ENCODE assay signal across 9 cellular contexts in the genomic region with DNA sequence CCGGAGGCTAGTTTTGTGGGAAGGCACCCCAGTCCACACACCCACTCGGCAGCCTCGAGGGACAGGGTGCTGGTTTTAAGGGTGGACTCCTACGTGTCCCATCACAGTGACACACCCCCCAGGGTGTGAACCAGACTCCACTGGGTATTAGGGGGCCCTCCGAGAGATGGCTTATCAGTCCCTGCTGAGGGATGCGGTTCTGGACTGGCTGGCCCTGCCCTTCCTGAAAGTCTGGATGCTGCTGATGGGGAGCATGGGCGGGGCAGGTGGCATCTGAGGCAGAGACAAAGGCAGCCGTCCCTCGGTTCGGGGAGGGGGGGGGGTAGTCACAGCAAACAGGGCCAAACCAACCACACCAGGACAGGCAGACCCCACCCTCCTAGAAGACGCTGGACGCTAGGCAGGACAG. TPM values are rescaled to one million over a fixed set of nuclear protein-coding genes. Genes with fewer than 3 reads are reported as not detected.
A peak's percentile ranks its signal among the peaks of the same experiment; 100 is the strongest.
DNase-seq lines count a peak whose midpoint lies in the region; ATAC-seq and TF ChIP-seq lines count a peak whose summit lies in the region.
"Had no signal": no experiment of that assay in that cellular context is flagged by ENCODE, and none has a peak within 500 bp of the region (broad histone marks: within the 10 kb centered on the region; RNA-seq: fewer than 3 reads in every experiment).

No MANE protein-coding gene starts in this region.

- peaks cover 5% of the 10 kb centered on the region for H3K4me1 ChIP-seq in cardiac muscle cell (ENCODE audit: low read depth)
- H3K4me1 ChIP-seq in mesodermal cell (ENCODE audit: control insufficient read depth, insufficient read depth, low read length, poor library complexity, severe bottlenecking): peaks cover 9% of the 10 kb centered on the region

- H3K27ac Mint-ChIP-seq in activated T-cell treated with anti-CD3 and anti-CD28 coated beads, Interleukin-2, amount 50 U/mL, for 72 hours: no peak overlapping the region
- peak overlapping the region; percentile 77 for H3K27ac Mint-ChIP-seq in type B pancreatic cell

- no peaks in the 10 kb centered on the region for H3K9me3 Mint-ChIP-seq in activated T-cell treated with anti-CD3 and anti-CD28 coated beads, Interleukin-2, amount 50 U/mL, for 72 hours
- H3K9me3 Mint-ChIP-seq in type B pancreatic cell: no peaks in the 10 kb centered on the region

- no peak for TF ChIP-seq CTCF in cardiac muscle cell (IDR thresholded peaks at IDR 0.05; ENCODE audit: low read depth, low read length)
- TF ChIP-seq CTCF in type B pancreatic cell (conservative IDR thresholded peaks at IDR 0.05): no peak

- intact Hi-C loops in Right ventricle myocardium superior (cut with DNase I): loop anchor here (5.0 kb wide), 1 partner anchor 58 kb away; no protein-coding TSS in a partner anchor

- H3K27me3 ChIP-seq in cardiac muscle cell: no peaks in the 10 kb centered on the region

- H3K36me3 Mint-ChIP-seq in activated T-cell treated with anti-CD3 and anti-CD28 coated beads, Interleukin-2, amount 50 U/mL, for 72 hours (ENCODE audit: insufficient read depth in 2 of 2): peaks cover 0 to 6% of the 10 kb centered on the region in 2 donors
- H3K36me3 Mint-ChIP-seq in type B pancreatic cell: peaks cover 10% of the 10 kb centered on the region

- no peaks in the 10 kb centered on the region for H3K27me3 Mint-ChIP-seq in activated T-cell treated with anti-CD3 and anti-CD28 coated beads, Interleukin-2, amount 50 U/mL, for 72 hours (ENCODE audit: low read depth)
- H3K27me3 Mint-ChIP-seq in type B pancreatic cell: no peaks in the 10 kb centered on the region

- WGBS in mesodermal cell (ENCODE audit: insufficient coverage in 2 of 2), 2 experiments: 97% methylated on average over 5 of the region's 12 CpGs; no CpG with 5 or more reads in 1 of the 2 experiments

- DNase-seq in cardiac muscle cell (ENCODE audit: low read depth in 1 of 2, low spot score in 1 of 2): no peak
- no peak for DNase-seq in Right ventricle myocardium superior
- no peak for DNase-seq in activated T-cell treated with anti-CD3 and anti-CD28 coated beads, Interleukin-2, amount 50 U/mL, for 72 hours
- DNase-seq in type B pancreatic cell (ENCODE audit: extremely low spot score, unreplicated experiment): no peak
- DNase-seq in AG20443 (ENCODE audit: low spot score): no peak
- DNase-seq: EL had no signal

- H3K4me3 Mint-ChIP-seq in activated T-cell treated with anti-CD3 and anti-CD28 coated beads, Interleukin-2, amount 50 U/mL, for 72 hours: peak overlapping the region; percentile 64 to 93
- H3K4me3 Mint-ChIP-seq in type B pancreatic cell: peak overlapping the region; percentile 87

- peaks cover 48% of the 10 kb centered on the region for H3K4me1 Mint-ChIP-seq in activated T-cell treated with anti-CD3 and anti-CD28 coated beads, Interleukin-2, amount 50 U/mL, for 72 hours (ENCODE audit: low read depth)
- H3K4me1 Mint-ChIP-seq in type B pancreatic cell (ENCODE audit: unreplicated experiment): peaks cover 21% of the 10 kb centered on the region

- H3K4me3 ChIP-seq in cardiac muscle cell (no peak overlapping the region), mesodermal cell (ENCODE audit: extremely low read depth, insufficient read depth, low read length, poor library complexity, severe bottlenecking) (peak overlapping the region; percentile 81)

- ATAC-seq in Right ventricle myocardium superior (ENCODE audit: poor library complexity) (no peak), HG03432 (IDR thresholded peaks at IDR 0.05; ENCODE audit: unreplicated experiment) (no peak), HG03442 (IDR thresholded peaks at IDR 0.05; ENCODE audit: unreplicated experiment) (no peak)
- no peak for ATAC-seq in activated T-cell treated with anti-CD3 and anti-CD28 coated beads, Interleukin-2, amount 50 U/mL, for 72 hours (replicated peaks in 1 of 2)

- H3K27ac ChIP-seq in cardiac muscle cell (peak overlapping the region; percentile 88), mesodermal cell (ENCODE audit: low read depth, low read length, severe bottlenecking) (no peak overlapping the region)

- H3K9me3 ChIP-seq in cardiac muscle cell (ENCODE audit: low read depth) (no peaks in the 10 kb centered on the region), mesodermal cell (ENCODE audit: control insufficient read depth, low read length) (no peaks in the 10 kb centered on the region)

- peaks cover 12% of the 10 kb centered on the region for H3K36me3 ChIP-seq in cardiac muscle cell
- peaks cover 38% of the 10 kb centered on the region for H3K36me3 ChIP-seq in mesodermal cell (ENCODE audit: control insufficient read depth, insufficient read depth, low read length)

RNA-seq across cellular contexts. Expression of gene ULK3, which starts 0.9 kb away (rescaled TPM):
- total RNA-seq in cardiac muscle cell (39.5 and 52.4 TPM in 2 replicates), Right ventricle myocardium superior (35.8 TPM), type B pancreatic cell (ENCODE audit: low replicate concordance) (44.9 and 46.4 TPM in 2 replicates)
- polyA plus RNA-seq in cardiac muscle cell: 40.0 and 54.6 TPM in 2 replicates
- total RNA-seq in activated T-cell treated with anti-CD3 and anti-CD28 coated beads, Interleukin-2, amount 50 U/mL, for 72 hours: 10 to 100 TPM; 48.5 to 53.8 TPM
- 23.7 TPM for polyA plus RNA-seq in mesodermal cell (2013, experiment 1 of 2)
- polyA plus RNA-seq in mesodermal cell (2013, experiment 2 of 2): 17.1 TPM

RNA-seq across cellular contexts. Expression of gene CPLX3, which starts 17.5 kb away (rescaled TPM):
- total RNA-seq in cardiac muscle cell (not detected in 2 replicates), Right ventricle myocardium superior (3.6 TPM), type B pancreatic cell (ENCODE audit: low replicate concordance) (not detected in 2 replicates)
- not detected in 2 replicates for polyA plus RNA-seq in cardiac muscle cell
- total RNA-seq in activated T-cell treated with anti-CD3 and anti-CD28 coated beads, Interleukin-2, amount 50 U/mL, for 72 hours: under 1 TPM; 0.14 to 0.17 TPM
- not detected for polyA plus RNA-seq in mesodermal cell (2013, experiment 1 of 2)
- not detected for polyA plus RNA-seq in mesodermal cell (2013, experiment 2 of 2)

RNA-seq across cellular contexts. Expression of gene SCAMP2, which starts 29.3 kb away (rescaled TPM):
- total RNA-seq in cardiac muscle cell (52.3 and 55.1 TPM in 2 replicates), Right ventricle myocardium superior (38.8 TPM), type B pancreatic cell (ENCODE audit: low replicate concordance) (58.0 and 100 TPM in 2 replicates)
- 89.0 and 115 TPM in 2 replicates for polyA plus RNA-seq in cardiac muscle cell
- total RNA-seq in activated T-cell treated with anti-CD3 and anti-CD28 coated beads, Interleukin-2, amount 50 U/mL, for 72 hours: 10 to 100 TPM; 66.4 to 77.0 TPM
- 31.9 TPM for polyA plus RNA-seq in mesodermal cell (2013, experiment 1 of 2)
- 34.8 TPM for polyA plus RNA-seq in mesodermal cell (2013, experiment 2 of 2)

RNA-seq across cellular contexts. Expression of gene LMAN1L, which starts 31.3 kb away (rescaled TPM):
- total RNA-seq in cardiac muscle cell (not detected in 2 replicates), Right ventricle myocardium superior (20.6 TPM), type B pancreatic cell (ENCODE audit: low replicate concordance) (not detected in 2 replicates)
- polyA plus RNA-seq in cardiac muscle cell: not detected in 2 replicates
- total RNA-seq in activated T-cell treated with anti-CD3 and anti-CD28 coated beads, Interleukin-2, amount 50 U/mL, for 72 hours: under 1 TPM; 0.53 to 0.72 TPM
- polyA plus RNA-seq in mesodermal cell (2013, experiment 1 of 2): not detected
- not detected for polyA plus RNA-seq in mesodermal cell (2013, experiment 2 of 2)

RNA-seq across cellular contexts. Expression of gene MPI, which starts 45.9 kb away (rescaled TPM):
- total RNA-seq in cardiac muscle cell (170 and 285 TPM in 2 replicates), Right ventricle myocardium superior (53.2 TPM), type B pancreatic cell (ENCODE audit: low replicate concordance) (32.7 and 50.3 TPM in 2 replicates)
- 106 and 173 TPM in 2 replicates for polyA plus RNA-seq in cardiac muscle cell
- total RNA-seq in activated T-cell treated with anti-CD3 and anti-CD28 coated beads, Interleukin-2, amount 50 U/mL, for 72 hours: 10 to 100 TPM; 29.6 to 32.1 TPM
- 29.0 TPM for polyA plus RNA-seq in mesodermal cell (2013, experiment 1 of 2)
- polyA plus RNA-seq in mesodermal cell (2013, experiment 2 of 2): 23.3 TPM
